1 cellular context compared by ENCODE assay signal in the genomic region with DNA sequence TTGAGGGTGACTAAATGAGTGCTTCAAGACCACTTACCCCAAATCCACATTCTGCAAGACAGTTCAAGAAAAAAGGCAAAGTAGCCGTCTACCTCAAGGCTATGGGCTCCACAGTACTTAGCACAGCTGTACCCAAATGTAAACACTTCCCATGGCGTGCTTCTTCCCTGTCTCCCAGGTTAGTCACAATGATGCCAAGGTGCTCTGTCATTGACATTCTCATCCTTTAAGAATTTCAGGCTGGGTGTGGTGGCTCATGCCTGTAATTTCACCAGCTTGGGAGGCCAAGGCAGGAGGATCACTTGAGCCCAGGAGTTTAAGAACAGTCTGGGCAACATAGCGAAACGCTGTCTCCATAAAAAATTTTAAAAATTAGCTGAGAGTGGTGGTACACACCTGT.
TF ChIP-seq lines count a peak whose summit lies in the region.

No MANE protein-coding gene starts in this region.

TF ChIP-seq in HEK293T, 16 proteins besides CTCF, POLR2A, EP300 and RAD21:
- no peak for TF ChIP-seq BHLHE40 (IDR thresholded peaks at IDR 0.05; ENCODE audit: borderline replicate concordance)
